In the genomic region with DNA sequence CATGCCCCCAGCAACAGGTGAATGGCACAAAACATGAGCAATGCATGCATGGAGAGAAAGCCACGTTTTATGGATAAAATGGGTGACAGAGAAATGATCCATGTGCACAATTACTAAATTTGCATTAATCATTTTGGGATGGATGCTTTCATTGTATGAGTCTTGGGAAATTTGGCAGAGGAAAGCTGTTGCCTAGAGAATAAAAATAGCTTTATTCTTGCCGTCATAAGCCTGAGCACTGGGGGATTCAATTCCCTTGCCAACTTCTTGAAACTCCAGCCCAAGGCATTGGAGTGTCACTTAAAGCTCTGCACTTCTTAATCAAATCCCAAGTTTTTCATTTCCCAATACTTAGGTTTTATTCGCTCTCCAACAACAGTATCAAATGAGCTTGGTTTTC, we compare ENCODE assay signal across 13 cellular contexts.
DNase-seq lines count a peak whose midpoint lies in the region; ATAC-seq lines count a peak whose summit lies in the region.
"Had no signal": no experiment of that assay in that cellular context is flagged by ENCODE, and none has a peak within 500 bp of the region (broad histone marks: within the 10 kb centered on the region; RNA-seq: fewer than 3 reads in every experiment).

No MANE protein-coding gene starts in this region.

- H3K27ac ChIP-seq in mesenchymal stem cell (ENCODE audit: low read length, poor library complexity, severe bottlenecking) = no peak overlapping the region
- H3K27ac ChIP-seq: C4-2B had no signal

- ATAC-seq in Right ventricle myocardium superior (ENCODE audit: poor library complexity) = no peak
- no peak for ATAC-seq in HG03097 (IDR thresholded peaks at IDR 0.05; ENCODE audit: low FRiP score, unreplicated experiment)

- no peak overlapping the region for H4K8ac ChIP-seq in mesenchymal stem cell (ENCODE audit: low read length)

- H3K79me1 ChIP-seq in mesenchymal stem cell (replicated peaks; ENCODE audit: low read length, poor library complexity, severe bottlenecking) = no peaks in the 10 kb centered on the region

- H3K4me3 ChIP-seq in mesenchymal stem cell (ENCODE audit: insufficient read depth in 1 of 2, low read depth in 1 of 2, low read length in 2 of 2) = no peak overlapping the region

- no peak overlapping the region for H4K91ac ChIP-seq in mesenchymal stem cell (ENCODE audit: low read length)

- no peak overlapping the region for H2BK12ac ChIP-seq in mesenchymal stem cell (ENCODE audit: low read length in 2 of 2)

- H2BK120ac ChIP-seq in mesenchymal stem cell (ENCODE audit: low read depth, low read length) = peak overlapping the region; percentile 19

- no peak overlapping the region for H3K14ac ChIP-seq in mesenchymal stem cell (ENCODE audit: low read length in 2 of 2)

- H3K36me3 ChIP-seq in mesenchymal stem cell (ENCODE audit: control insufficient read depth in 1 of 2, insufficient read depth in 2 of 2, low read depth in 1 of 2, low read length in 2 of 2) = no peaks in the 10 kb centered on the region
- H3K36me3 ChIP-seq: BE2C had no signal

- no peaks in the 10 kb centered on the region for H3K27me3 ChIP-seq in mesenchymal stem cell (ENCODE audit: control insufficient read depth in 1 of 2, insufficient read depth in 1 of 2, low read length in 2 of 2)
- H3K27me3 ChIP-seq: BE2C had no signal

- H2BK15ac ChIP-seq in mesenchymal stem cell (ENCODE audit: low read depth, poor library complexity, severe bottlenecking) = no peak overlapping the region

- peak; percentile 85 for DNase-seq in NCI-H1048 (lab: John Stamatoyannopoulos, UW)
- peak; percentile 32 for DNase-seq in astrocyte of the hippocampus (ENCODE audit: low read depth, low spot score)
- DNase-seq in mesenchymal stem cell = no peak
- no peak for DNase-seq in occipital lobe (lab: John Stamatoyannopoulos, UW)
- DNase-seq in activated naive CD4-positive, alpha-beta T cell treated with Interleukin-2 at 50 U/mL for 16 hours = no peak
- no peak for DNase-seq in Right ventricle myocardium superior
- DNase-seq: BE2C; CD4-positive, alpha-beta memory T cell; DMS79; GOT3; H9 had no signal

- H3K9me3 ChIP-seq in mesenchymal stem cell (ENCODE audit: control insufficient read depth, low read length) = no peaks in the 10 kb centered on the region
- H3K9me3 ChIP-seq: BE2C had no signal

- H3K23ac ChIP-seq in mesenchymal stem cell (ENCODE audit: low read length in 2 of 2) = no peak overlapping the region

- H3K18ac ChIP-seq in mesenchymal stem cell (ENCODE audit: low read depth in 1 of 2, low read length in 2 of 2) = no peak overlapping the region

- intact Hi-C loops in Right ventricle myocardium superior (cut with DNase I) = no loop called here

- no peak overlapping the region for H3K9ac ChIP-seq in mesenchymal stem cell (ENCODE audit: low read length)

- no peak overlapping the region for H2AK5ac ChIP-seq in mesenchymal stem cell (ENCODE audit: low read length, severe bottlenecking)

- H2AFZ ChIP-seq in mesenchymal stem cell (ENCODE audit: low read depth, low read length) = no peak overlapping the region

- H3K4me2 ChIP-seq in mesenchymal stem cell (ENCODE audit: low read length, poor library complexity, severe bottlenecking) = no peak overlapping the region

- WGBS in mesenchymal stem cell = 75% methylated on average over 2 of the region's 3 CpGs

- H2BK5ac ChIP-seq in mesenchymal stem cell (ENCODE audit: low read depth, low read length, poor library complexity, severe bottlenecking) = no peak overlapping the region

- H3K4ac ChIP-seq in mesenchymal stem cell (ENCODE audit: low read depth in 1 of 2, low read length in 2 of 2) = no peak overlapping the region

- no peaks in the 10 kb centered on the region for H3K4me1 ChIP-seq in mesenchymal stem cell (ENCODE audit: control insufficient read depth, insufficient read depth, low read depth, low read length)
- H3K4me1 ChIP-seq: BE2C had no signal

Comparison
In these comparisons a context has a peak if more than half of its experiments do, and no peak if none do; other contexts are left out.
1. DNase-seq: peak in NCI-H1048 (single experiment) and astrocyte of the hippocampus (single experiment); none in mesenchymal stem cell (single experiment), occipital lobe (single experiment), activated naive CD4-positive, alpha-beta T cell treated with Interleukin-2 at 50 U/mL for 16 hours (single experiment) and Right ventricle myocardium superior (single experiment).